Comparison of ENCODE assay signal across 8 cellular contexts in the genomic region with DNA sequence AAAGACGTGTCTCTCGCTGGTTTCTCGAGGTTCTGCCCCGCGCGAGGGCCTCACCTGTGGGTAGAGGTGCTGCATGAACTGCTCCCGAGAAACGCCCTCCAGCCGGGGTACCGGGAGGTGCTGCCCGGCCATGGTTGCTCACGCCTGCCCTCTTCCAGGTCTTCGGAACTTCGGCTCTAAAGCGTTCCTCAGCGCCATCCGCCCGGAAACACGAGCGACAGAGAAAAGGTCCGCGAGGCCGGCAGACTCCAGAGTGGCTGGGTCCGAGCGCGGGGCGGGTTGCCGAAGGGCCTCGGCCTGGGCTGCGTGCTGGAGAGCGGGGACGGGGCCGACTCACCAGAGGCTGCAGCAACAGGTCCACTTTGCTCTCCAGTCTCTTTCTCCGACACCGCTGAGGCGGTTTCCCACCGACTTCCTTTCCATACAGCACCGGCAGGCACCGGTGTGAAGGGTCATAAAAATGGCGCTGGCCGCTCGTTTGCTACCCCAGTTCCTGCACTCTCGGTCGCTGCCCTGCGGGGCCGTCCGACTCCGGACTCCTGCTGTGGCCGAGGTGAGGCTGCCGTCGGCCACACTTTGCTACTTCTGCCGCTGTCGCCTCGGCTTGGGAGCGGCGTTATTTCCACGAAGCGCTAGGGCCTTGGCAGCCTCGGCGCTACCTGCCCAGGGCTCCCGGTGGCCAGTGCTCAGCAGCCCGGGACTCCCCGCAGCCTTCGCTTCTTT. TPM values are rescaled to one million over a fixed set of nuclear protein-coding genes. Genes with fewer than 3 reads are reported as not detected.
A peak's percentile ranks its signal among the peaks of the same experiment; 100 is the strongest.
DNase-seq lines count a peak whose midpoint lies in the region; ATAC-seq and TF ChIP-seq lines count a peak whose summit lies in the region.

A gene with protein sequence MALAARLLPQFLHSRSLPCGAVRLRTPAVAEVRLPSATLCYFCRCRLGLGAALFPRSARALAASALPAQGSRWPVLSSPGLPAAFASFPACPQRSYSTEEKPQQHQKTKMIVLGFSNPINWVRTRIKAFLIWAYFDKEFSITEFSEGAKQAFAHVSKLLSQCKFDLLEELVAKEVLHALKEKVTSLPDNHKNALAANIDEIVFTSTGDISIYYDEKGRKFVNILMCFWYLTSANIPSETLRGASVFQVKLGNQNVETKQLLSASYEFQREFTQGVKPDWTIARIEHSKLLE (plus strand): TSS at position 244 of the 723 bp plus-strand sequence. CDS start 217 bp downstream, at position 461.
A gene with protein sequence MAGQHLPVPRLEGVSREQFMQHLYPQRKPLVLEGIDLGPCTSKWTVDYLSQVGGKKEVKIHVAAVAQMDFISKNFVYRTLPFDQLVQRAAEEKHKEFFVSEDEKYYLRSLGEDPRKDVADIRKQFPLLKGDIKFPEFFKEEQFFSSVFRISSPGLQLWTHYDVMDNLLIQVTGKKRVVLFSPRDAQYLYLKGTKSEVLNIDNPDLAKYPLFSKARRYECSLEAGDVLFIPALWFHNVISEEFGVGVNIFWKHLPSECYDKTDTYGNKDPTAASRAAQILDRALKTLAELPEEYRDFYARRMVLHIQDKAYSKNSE (minus strand): TSS at position 153 of the 723 bp plus-strand sequence. CDS start 21 bp downstream, at position 132.

- H3K27me3 Mint-ChIP-seq in activated CD4-positive, alpha-beta T cell treated with anti-CD3 and anti-CD28 coated beads for 36 hours, result no peaks in the 10 kb centered on the region

- peaks cover 10% of the 10 kb centered on the region for H3K36me3 ChIP-seq in BE2C

- H3K9me3 ChIP-seq in BE2C, result no peaks in the 10 kb centered on the region

- H3K4me1 ChIP-seq in BE2C, result no peaks in the 10 kb centered on the region

- no peaks in the 10 kb centered on the region for H3K27me3 ChIP-seq in BE2C

- H3K27ac Mint-ChIP-seq in activated CD4-positive, alpha-beta T cell treated with anti-CD3 and anti-CD28 coated beads for 36 hours, result peak within 1 kb of the TSS; percentile 95

- DNase-seq in BE2C (peak; percentile 84), GM19238 (ENCODE audit: insufficient read length, low spot score) (peak; percentile 74), NCI-H524 (lab: John Stamatoyannopoulos, UW) (peak; percentile 81 to 84), choroid plexus epithelial cell (ENCODE audit: low read depth) (peak; percentile 86), kidney tubule cell (ENCODE audit: low spot score) (peak; percentile 90)
- DNase-seq in activated CD4-positive, alpha-beta T cell treated with anti-CD3 and anti-CD28 coated beads for 36 hours, result peak; percentile 87
- DNase-seq in stimulated activated CD4-positive, alpha-beta T cell treated with anti-CD3 and anti-CD28 coated beads, Interleukin-1b, Interleukin-23, amount 100 ng/mL, for 24 hours (ENCODE audit: low read depth in 4 of 4, low spot score in 1 of 4), result peak; percentile 59 to 72 (median 64)

- TF ChIP-seq CTCF in BE2C (IDR thresholded peaks at IDR 0.05; ENCODE audit: low read depth, low read length), result peak; percentile 27; the same call in 1 of the 2 replicates
- peak; percentile 34 for TF ChIP-seq CTCF in choroid plexus epithelial cell (conservative IDR thresholded peaks at IDR 0.05; ENCODE audit: low read depth, low read length)

- intact Hi-C loops in activated CD4-positive, alpha-beta T cell treated with anti-CD3 and anti-CD28 coated beads for 36 hours (cut with DNase I, micrococcal nuclease), result loop anchor here (1.0 to 10.0 kb wide), 5 partner anchors 44 to 1007 kb away; a partner anchor contains a TSS

- H3K4me3 ChIP-seq in BE2C (ENCODE audit: low read depth, low read length) (peak within 1 kb of the TSS; percentile 95), choroid plexus epithelial cell (ENCODE audit: low read depth, low read length) (peak within 1 kb of the TSS; percentile 91)

- CTCF ChIA-PET in activated CD4-positive, alpha-beta T cell treated with anti-CD3 and anti-CD28 coated beads for 36 hours (lab: Charles Lee), result interaction anchor here (0.8 to 1.1 kb wide), 2 partner anchors 15 to 43 kb away, joined by 3 read pairs; no protein-coding TSS in a partner anchor

- POLR2A ChIA-PET in activated CD4-positive, alpha-beta T cell treated with anti-CD3 and anti-CD28 coated beads for 36 hours (lab: Charles Lee), result interaction anchor here (0.7 kb wide), 1 partner anchor 105 kb away, joined by 4 read pairs; no protein-coding TSS in a partner anchor

- ATAC-seq in HG03439 (IDR thresholded peaks at IDR 0.05; ENCODE audit: unreplicated experiment), result peak; percentile 89
- ATAC-seq in activated CD4-positive, alpha-beta T cell treated with anti-CD3 and anti-CD28 coated beads for 36 hours, result peak; percentile 87

- no peaks in the 10 kb centered on the region for H3K9me3 Mint-ChIP-seq in activated CD4-positive, alpha-beta T cell treated with anti-CD3 and anti-CD28 coated beads for 36 hours (ENCODE audit: low read depth)

- peak within 1 kb of the TSS; percentile 99 for H3K4me3 Mint-ChIP-seq in activated CD4-positive, alpha-beta T cell treated with anti-CD3 and anti-CD28 coated beads for 36 hours

- peaks cover 51% of the 10 kb centered on the region for H3K4me1 Mint-ChIP-seq in activated CD4-positive, alpha-beta T cell treated with anti-CD3 and anti-CD28 coated beads for 36 hours

- peaks cover 19% of the 10 kb centered on the region for H3K36me3 Mint-ChIP-seq in activated CD4-positive, alpha-beta T cell treated with anti-CD3 and anti-CD28 coated beads for 36 hours (ENCODE audit: low read depth)

RNA-seq across cellular contexts. Expression of the first gene that starts in this region (rescaled TPM):
- polyA plus RNA-seq in BE2C (2012; ENCODE audit: insufficient read depth, insufficient read length, low read depth), result 47.9 TPM
- 10 to 100 TPM; 26.1 to 27.5 TPM for total RNA-seq in activated CD4-positive, alpha-beta T cell treated with anti-CD3 and anti-CD28 coated beads for 36 hours

RNA-seq across cellular contexts. Expression of the second gene that starts in this region (rescaled TPM):
- 12.0 TPM for polyA plus RNA-seq in BE2C (2012; ENCODE audit: insufficient read depth, insufficient read length, low read depth)
- 10 to 100 TPM in 1 of 2 experiments, 1 to 10 TPM in 1; 9.6 to 10.1 TPM for total RNA-seq in activated CD4-positive, alpha-beta T cell treated with anti-CD3 and anti-CD28 coated beads for 36 hours

Comparison
In these comparisons a context has a peak if more than half of its experiments do, and no peak if none do; other contexts are left out.
1. Peak in every context shown above with its lines: DNase-seq, ATAC-seq and H3K4me3 ChIP-seq.